Comparison of ENCODE assay signal across 8 cellular contexts in the genomic region with DNA sequence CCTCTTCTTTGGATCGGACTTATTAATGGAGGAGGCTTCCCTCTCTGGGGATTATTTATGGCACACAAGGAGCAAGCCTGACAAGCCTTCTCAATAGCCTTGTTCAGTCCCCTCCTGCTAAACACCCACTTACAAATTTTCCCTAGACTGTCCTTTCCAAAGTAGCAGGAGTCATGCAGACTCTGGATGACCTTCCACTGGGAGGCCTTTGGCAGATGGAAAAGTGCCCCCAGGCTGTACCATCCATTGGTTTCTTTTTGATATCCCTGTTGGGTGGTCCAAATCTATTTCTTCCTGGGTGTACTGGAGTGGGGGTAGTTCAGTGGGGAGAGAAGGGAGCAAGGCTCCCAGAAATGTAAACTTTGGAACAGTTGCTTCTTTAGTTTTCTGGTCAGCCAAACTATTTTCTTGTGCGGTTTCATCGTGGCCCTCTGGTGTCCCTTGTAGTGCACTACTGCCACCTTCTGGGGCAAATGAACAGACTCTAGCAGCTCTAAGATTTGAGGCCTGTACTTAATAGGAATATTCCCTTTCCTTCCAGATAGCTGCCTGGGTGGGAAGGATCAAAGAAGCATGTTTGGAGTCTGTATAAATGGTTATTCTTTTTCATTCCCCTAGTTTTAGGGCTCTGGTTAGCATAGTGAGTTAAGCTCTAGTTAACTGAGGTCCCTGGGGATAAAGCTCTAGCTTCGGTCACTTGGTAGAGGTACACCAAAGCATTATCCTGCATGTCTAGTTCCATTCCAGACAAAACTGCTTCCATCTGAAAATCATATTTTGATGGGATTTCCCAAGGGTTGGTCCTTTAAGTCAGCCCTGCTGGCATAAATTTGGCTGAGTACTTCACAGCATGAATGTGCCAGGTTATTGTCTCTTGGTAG.
DNase-seq lines count a peak whose midpoint lies in the region; ATAC-seq and TF ChIP-seq lines count a peak whose summit lies in the region.

No MANE protein-coding gene starts in this region.

- H3K9ac ChIP-seq in mammary epithelial cell (ENCODE audit: insufficient read depth, low read length) = no peak overlapping the region
- H3K9ac ChIP-seq in liver (ENCODE audit: low read depth in 1 of 2, low read length in 2 of 2) = no peak overlapping the region

- peak overlapping the region; percentile 22 for H3K4me2 ChIP-seq in mammary epithelial cell (ENCODE audit: insufficient read depth, low read depth, low read length)

- no peaks in the 10 kb centered on the region for H3K79me2 ChIP-seq in mammary epithelial cell (ENCODE audit: insufficient read depth, low read length)

- H3K4me1 Mint-ChIP-seq in T-helper 2 cell treated with Interferon-gamma antibody and Interleukin-4, amounts not matched to agents 5 μg/mL and 100 μg/mL, for 36 hours (ENCODE audit: low read depth) = no peaks in the 10 kb centered on the region

- no peaks in the 10 kb centered on the region for H3K9me3 ChIP-seq in mammary epithelial cell (replicated peaks; ENCODE audit: insufficient read depth, low read length)
- H3K9me3 ChIP-seq in liver (ENCODE audit: control insufficient read depth in 4 of 4, low read length in 3 of 4) = no peaks in the 10 kb centered on the region
- no peaks in the 10 kb centered on the region for H3K9me3 ChIP-seq in ovary

- no peak overlapping the region for H3K27ac Mint-ChIP-seq in T-helper 2 cell treated with Interferon-gamma antibody and Interleukin-4, amounts not matched to agents 5 μg/mL and 100 μg/mL, for 36 hours

- TF ChIP-seq RAD21 in liver (IDR thresholded peaks at IDR 0.05) = peak; percentile 70 to 74

- DNase-seq in DMS 273 treated with DMSO at 0.1 percent for 48 hours (lab: John Stamatoyannopoulos, UW) = peak; percentile 28
- peak; percentile 50 for DNase-seq in NCI-H526 treated with DMSO at 0.1 percent for 48 hours (lab: John Stamatoyannopoulos, UW)
- peak; percentile 66 for DNase-seq in mammary epithelial cell
- DNase-seq in ovary = no peak
- DNase-seq in T-helper 2 cell treated with Interferon-gamma antibody and Interleukin-4, amounts not matched to agents 5 μg/mL and 100 μg/mL, for 36 hours (ENCODE audit: low spot score) = no peak

- dilution Hi-C loops in mammary epithelial cell (cut with HindIII; ENCODE audit: low sequenced_read_pairs) = no loop called here

- intact Hi-C loops in mammary epithelial cell (cut with micrococcal nuclease) = loop anchor here (1.0 to 10.0 kb wide), 9 partner anchors 108 to 1978 kb away; partner anchors contain the start of gene TMTC2
- intact Hi-C loops in ovary (cut with DNase I) = no loop called here

- WGBS in mammary epithelial cell (ENCODE audit: low coverage, missing lambda C conversion rate) = 87% methylated on average over 4 of the region's 4 CpGs
- 53% methylated on average over 4 of the region's 4 CpGs for WGBS in liver
- 49 to 58% (median 54%) methylated on average over 4 of the region's 4 CpGs for WGBS in ovary, 3 donors

- no peaks in the 10 kb centered on the region for H3K36me3 Mint-ChIP-seq in T-helper 2 cell treated with Interferon-gamma antibody and Interleukin-4, amounts not matched to agents 5 μg/mL and 100 μg/mL, for 36 hours (ENCODE audit: low read depth)

- H2AFZ ChIP-seq in mammary epithelial cell (ENCODE audit: low read depth, low read length) = peak overlapping the region; percentile 63

- no peaks in the 10 kb centered on the region for H3K27me3 Mint-ChIP-seq in T-helper 2 cell treated with Interferon-gamma antibody and Interleukin-4, amounts not matched to agents 5 μg/mL and 100 μg/mL, for 36 hours (ENCODE audit: low read depth)

- H3K36me3 ChIP-seq in mammary epithelial cell (ENCODE audit: insufficient read depth, low read length) (no peaks in the 10 kb centered on the region), liver (ENCODE audit: control insufficient read depth in 4 of 4, insufficient read depth in 3 of 4, low read depth in 1 of 4, low read length in 3 of 4) (no peaks in the 10 kb centered on the region), ovary (no peaks in the 10 kb centered on the region)

- H3K4me3 ChIP-seq in mammary epithelial cell (replicated peaks in 1 of 3; ENCODE audit: insufficient read depth in 1 of 3, low read depth in 2 of 3, low read length in 3 of 3) = no peak overlapping the region
- no peak overlapping the region for H3K4me3 ChIP-seq in liver (ENCODE audit: low read depth in 1 of 3, low read length in 3 of 3)
- H3K4me3 ChIP-seq in ovary = no peak overlapping the region

- no peaks in the 10 kb centered on the region for H4K20me1 ChIP-seq in mammary epithelial cell (ENCODE audit: insufficient read depth, low read length)

- in situ Hi-C loops in mammary epithelial cell (cut with MboI; ENCODE audit: low sequenced_read_pairs in 2 of 2) = loop anchor here in 1 of 2 donors (10.0 kb wide), 1 partner anchor 342 kb away; no protein-coding TSS in a partner anchor

- ATAC-seq in GM18909 (IDR thresholded peaks at IDR 0.05; ENCODE audit: poor library complexity, unreplicated experiment) (peak; percentile 78), HG03135 (IDR thresholded peaks at IDR 0.05; ENCODE audit: unreplicated experiment) (peak; percentile 87)

- H3K4me1 ChIP-seq in mammary epithelial cell (ENCODE audit: insufficient read depth, low read length) (peaks cover 19% of the 10 kb centered on the region), liver (ENCODE audit: control insufficient read depth in 4 of 4, insufficient read depth in 4 of 4, low read length in 3 of 4) (no peaks in the 10 kb centered on the region), ovary (ENCODE audit: insufficient read depth) (no peaks in the 10 kb centered on the region)

- peak overlapping the region; percentile 10 for H3K27ac ChIP-seq in mammary epithelial cell (ENCODE audit: insufficient read depth, low read depth, low read length)
- no peak overlapping the region for H3K27ac ChIP-seq in liver (ENCODE audit: low read depth in 1 of 2, low read length in 2 of 2)
- H3K27ac ChIP-seq in ovary = no peak overlapping the region

- TF ChIP-seq POLR2A in ovary (IDR thresholded peaks at IDR 0.05) = no peak

- no peak for TF ChIP-seq EP300 in ovary (IDR thresholded peaks at IDR 0.05)

- TF ChIP-seq CTCF in mammary epithelial cell (conservative IDR thresholded peaks at IDR 0.05 in 1 of 2, IDR thresholded peaks at IDR 0.05 in 1 of 2; ENCODE audit: extremely low read depth in 1 of 2, insufficient read depth in 1 of 2, low read depth in 1 of 2, low read length in 2 of 2) (peak; percentile 56 to 59), liver (IDR thresholded peaks at IDR 0.05; ENCODE audit: low read depth, low read length, missing input control) (peak; percentile 38), ovary (IDR thresholded peaks at IDR 0.05) (no peak)

- H3K27me3 ChIP-seq in mammary epithelial cell (ENCODE audit: insufficient read depth, low read length) (no peaks in the 10 kb centered on the region), liver (ENCODE audit: control insufficient read depth in 4 of 4, insufficient read depth in 4 of 4, low read length in 3 of 4) (no peaks in the 10 kb centered on the region), ovary (no peaks in the 10 kb centered on the region)

- no peak overlapping the region for H3K4me3 Mint-ChIP-seq in T-helper 2 cell treated with Interferon-gamma antibody and Interleukin-4, amounts not matched to agents 5 μg/mL and 100 μg/mL, for 36 hours

- no TSS peak for BruUV-seq in mammary epithelial cell (replicated peaks; lab: Mats Ljungman, UMichigan)

- H3K9me3 Mint-ChIP-seq in T-helper 2 cell treated with Interferon-gamma antibody and Interleukin-4, amounts not matched to agents 5 μg/mL and 100 μg/mL, for 36 hours = no peaks in the 10 kb centered on the region

- CTCF ChIA-PET in mammary epithelial cell (lab: Charles Lee; ENCODE audit: low non-redundant PET) = interaction anchor here (0.6 to 1.1 kb wide), 2 partner anchors 606 to 1817 kb away, joined by 3 to 5 read pairs; partner anchors contain the start of gene TMTC2

TF ChIP-seq in liver, 16 proteins besides CTCF, POLR2A, EP300 and RAD21:
- TF ChIP-seq YY1 (IDR thresholded peaks at IDR 0.05) (no peak), SP1 (IDR thresholded peaks at IDR 0.05) (no peak), JUND (IDR thresholded peaks at IDR 0.05) (no peak), HNF4G (IDR thresholded peaks at IDR 0.05) (no peak), EGR1 (IDR thresholded peaks at IDR 0.05; ENCODE audit: low read depth in 2 of 2) (no peak), NR2F2 (IDR thresholded peaks at IDR 0.05) (no peak), RXRA (IDR thresholded peaks at IDR 0.05) (no peak), FOXA1 (IDR thresholded peaks at IDR 0.05) (no peak)
- TF ChIP-seq, protein P1, sequence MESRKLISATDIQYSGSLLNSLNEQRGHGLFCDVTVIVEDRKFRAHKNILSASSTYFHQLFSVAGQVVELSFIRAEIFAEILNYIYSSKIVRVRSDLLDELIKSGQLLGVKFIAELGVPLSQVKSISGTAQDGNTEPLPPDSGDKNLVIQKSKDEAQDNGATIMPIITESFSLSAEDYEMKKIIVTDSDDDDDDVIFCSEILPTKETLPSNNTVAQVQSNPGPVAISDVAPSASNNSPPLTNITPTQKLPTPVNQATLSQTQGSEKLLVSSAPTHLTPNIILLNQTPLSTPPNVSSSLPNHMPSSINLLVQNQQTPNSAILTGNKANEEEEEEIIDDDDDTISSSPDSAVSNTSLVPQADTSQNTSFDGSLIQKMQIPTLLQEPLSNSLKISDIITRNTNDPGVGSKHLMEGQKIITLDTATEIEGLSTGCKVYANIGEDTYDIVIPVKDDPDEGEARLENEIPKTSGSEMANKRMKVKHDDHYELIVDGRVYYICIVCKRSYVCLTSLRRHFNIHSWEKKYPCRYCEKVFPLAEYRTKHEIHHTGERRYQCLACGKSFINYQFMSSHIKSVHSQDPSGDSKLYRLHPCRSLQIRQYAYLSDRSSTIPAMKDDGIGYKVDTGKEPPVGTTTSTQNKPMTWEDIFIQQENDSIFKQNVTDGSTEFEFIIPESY (IDR thresholded peaks at IDR 0.05) = no peak

Comparison
In these comparisons a context has a peak if more than half of its experiments do, and no peak if none do; other contexts are left out.
1. DNase-seq: peak in DMS 273 treated with DMSO at 0.1 percent for 48 hours (single experiment), NCI-H526 treated with DMSO at 0.1 percent for 48 hours (single experiment) and mammary epithelial cell (single experiment); none in ovary (0 of 5) and T-helper 2 cell treated with Interferon-gamma antibody and Interleukin-4, amounts not matched to agents 5 μg/mL and 100 μg/mL, for 36 hours (single experiment).
2. CTCF ChIP-seq: peak in mammary epithelial cell (2 of 2) and liver (single experiment); none in ovary (0 of 3).